Comparison of ENCODE assay signal across 9 cellular contexts in genomic region chr11:123174196-123175183, GRCh38. TPM values are rescaled to one million over a fixed set of nuclear protein-coding genes. Genes with fewer than 3 reads are reported as not detected.
A peak's percentile ranks its signal among the peaks of the same experiment; 100 is the strongest.
DNase-seq lines count a peak whose midpoint lies in the region; ATAC-seq, FAIRE-seq and TF ChIP-seq lines count a peak whose summit lies in the region.
"Had no signal": no experiment of that assay in that cellular context is flagged by ENCODE, and none has a peak within 500 bp of the region (broad histone marks: within the 10 kb centered on the region; RNA-seq: fewer than 3 reads in every experiment).

No MANE protein-coding gene starts in this region.

- H3K4me1 ChIP-seq in liver (ENCODE audit: control insufficient read depth in 4 of 4, insufficient read depth in 4 of 4, low read length in 3 of 4) (no peaks in the 10 kb centered on the region), upper lobe of left lung (peaks cover 7 to 14% (median 9%) of the 10 kb centered on the region in 4 donors)

- H3K27ac ChIP-seq in liver (ENCODE audit: low read depth in 1 of 2, low read length in 2 of 2) (no peak overlapping the region), upper lobe of left lung (peak overlapping the region in 3 of 4 donors; percentile 27 to 37 (median 30))

- TF ChIP-seq POLR2A in upper lobe of left lung (IDR thresholded peaks at IDR 0.05) = no peak

- no peak for TF ChIP-seq RAD21 in liver (IDR thresholded peaks at IDR 0.05)

- peak; percentile 97 for DNase-seq in LHCN-M2 (ENCODE audit: low read depth)
- peak; percentile 93 for DNase-seq in bronchial epithelial cell (ENCODE audit: low read depth)
- DNase-seq in upper lobe of left lung = peak in 1 of 2 donors; percentile 50
- DNase-seq in activated CD4-positive, alpha-beta T cell treated with anti-CD3 and anti-CD28 coated beads for 48 hours = no peak
- no peak for DNase-seq in D721Med (ENCODE audit: insufficient read length, low spot score)
- DNase-seq: activated B cell treated with CpG ODN at 0.5 μM for 24 hours had no signal

- H3K9me3 ChIP-seq in liver (ENCODE audit: control insufficient read depth in 4 of 4, low read length in 3 of 4) (no peaks in the 10 kb centered on the region), upper lobe of left lung (no peaks in the 10 kb centered on the region)

- H3K4me3 ChIP-seq in bronchial epithelial cell (ENCODE audit: low read depth, low read length) = no peak overlapping the region
- H3K4me3 ChIP-seq in liver (ENCODE audit: low read depth in 1 of 3, low read length in 3 of 3) = no peak overlapping the region
- H3K4me3 ChIP-seq in upper lobe of left lung = no peak overlapping the region

- TF ChIP-seq CTCF in bronchial epithelial cell (IDR thresholded peaks at IDR 0.05; ENCODE audit: insufficient read depth, low read length, severe bottlenecking) (no peak), liver (IDR thresholded peaks at IDR 0.05; ENCODE audit: low read depth, low read length, missing input control) (no peak), upper lobe of left lung (IDR thresholded peaks at IDR 0.05) (no peak), D721Med (IDR thresholded peaks at IDR 0.05; ENCODE audit: insufficient read depth, missing control alignments) (no peak)

- FAIRE-seq in bronchial epithelial cell (lab: Jason Lieb, UNC) = no peak
- FAIRE-seq in D721Med (lab: Jason Lieb, UNC) = no peak

- H3K36me3 ChIP-seq in bronchial epithelial cell (ENCODE audit: control insufficient read depth, insufficient read depth, low read length) (peaks cover 3% of the 10 kb centered on the region), liver (ENCODE audit: control insufficient read depth in 4 of 4, insufficient read depth in 3 of 4, low read depth in 1 of 4, low read length in 3 of 4) (no peaks in the 10 kb centered on the region), upper lobe of left lung (no peaks in the 10 kb centered on the region)

- H3K27me3 ChIP-seq in bronchial epithelial cell (ENCODE audit: control insufficient read depth, insufficient read depth, low read length) (no peaks in the 10 kb centered on the region), liver (ENCODE audit: control insufficient read depth in 4 of 4, insufficient read depth in 4 of 4, low read length in 3 of 4) (no peaks in the 10 kb centered on the region), upper lobe of left lung (no peaks in the 10 kb centered on the region)

- no peak overlapping the region for H3K9ac ChIP-seq in liver (ENCODE audit: low read depth in 1 of 2, low read length in 2 of 2)

- ATAC-seq in upper lobe of left lung (ENCODE audit: low FRiP score in 2 of 2) = peak in 1 of 2 donors; percentile 82
- no peak for ATAC-seq in HG02588 (IDR thresholded peaks at IDR 0.05; ENCODE audit: unreplicated experiment)
- ATAC-seq in HG03521 (IDR thresholded peaks at IDR 0.05; ENCODE audit: unreplicated experiment) = no peak

- TF ChIP-seq EP300 in upper lobe of left lung (IDR thresholded peaks at IDR 0.05) = peak in 2 of 4 donors; percentile 43 to 61

- 57% methylated on average over 7 of the region's 7 CpGs for WGBS in liver
- 42 to 49% methylated on average over 7 of the region's 7 CpGs for WGBS in upper lobe of left lung, 2 donors

TF ChIP-seq in liver, 16 proteins besides CTCF, POLR2A, EP300 and RAD21:
- TF ChIP-seq RXRA (IDR thresholded peaks at IDR 0.05) (peak in 1 of 2 donors; percentile 7), NR2F2 (IDR thresholded peaks at IDR 0.05) (peak; percentile 53), SP1 (IDR thresholded peaks at IDR 0.05) (no peak)

RNA-seq across cellular contexts. Expression of gene CLMP, which starts 20.6 kb away (rescaled TPM):
- total RNA-seq in LHCN-M2 (2014; rRNA removed) (65.3 and 68.0 TPM in 2 replicates), bronchial epithelial cell (9.7 and 34.5 TPM in 2 replicates), liver (1 to 10 TPM in 1 of 2 donors, under 1 TPM in 1; 0.28 to 1.3 TPM), upper lobe of left lung (10 to 100 TPM in 5 of 6 donors, 1 to 10 TPM in 1; 6.0 to 23.4 (median 15.3) TPM)
- polyA plus RNA-seq in LHCN-M2 (2012) = 6.2 TPM
- under 1 TPM; 0.12 to 0.42 TPM for polyA plus RNA-seq in liver
- total RNA-seq: activated B cell treated with CpG ODN at 0.5 μM for 24 hours had no signal

Comparison
In these comparisons a context has a peak if more than half of its experiments do, and no peak if none do; other contexts are left out.
1. DNase-seq: peak in LHCN-M2 (single experiment) and bronchial epithelial cell (single experiment); none in activated CD4-positive, alpha-beta T cell treated with anti-CD3 and anti-CD28 coated beads for 48 hours (single experiment) and D721Med (single experiment).
2. H3K27ac ChIP-seq: peak in upper lobe of left lung (3 of 4); none in liver (0 of 2).